2 cellular contexts compared by ENCODE assay signal in genomic region chr7:82173400-82174021, GRCh38.
TF ChIP-seq lines count a peak whose summit lies in the region.

No MANE protein-coding gene starts in this region.

TF ChIP-seq in A549, 52 proteins besides CTCF, POLR2A, EP300 and RAD21 (continued from another document):
- TF ChIP-seq REST (IDR thresholded peaks at IDR 0.05): no peak
- no peak for TF ChIP-seq TP53 (CRISPR knock-in tag; IDR thresholded peaks at IDR 0.05)
- TF ChIP-seq HOXB13 (CRISPR knock-in tag; IDR thresholded peaks at IDR 0.05; ENCODE audit: low read depth): no peak
- TF ChIP-seq CHD2 (IDR thresholded peaks at IDR 0.05; ENCODE audit: low read length, partially characterized antibody): no peak
- TF ChIP-seq MAZ (IDR thresholded peaks at IDR 0.05; ENCODE audit: borderline replicate concordance, low read depth, low read length): no peak
- no peak for TF ChIP-seq MAX (IDR thresholded peaks at IDR 0.05)
- no peak for TF ChIP-seq JUN (IDR thresholded peaks at IDR 0.05)
- TF ChIP-seq PBX3 (IDR thresholded peaks at IDR 0.05): no peak
- TF ChIP-seq HEYL (CRISPR knock-in tag; IDR thresholded peaks at IDR 0.05): no peak

TF ChIP-seq in HCT116, 20 proteins besides CTCF, POLR2A, EP300 and RAD21 (continued from another document):
- TF ChIP-seq REST (IDR thresholded peaks at IDR 0.05; ENCODE audit: low read depth) (no peak), ZNF274 (IDR thresholded peaks at IDR 0.05; ENCODE audit: low read depth, low read length) (no peak), EZH2 (IDR thresholded peaks at IDR 0.05) (no peak), ZFX (IDR thresholded peaks at IDR 0.05) (no peak), SIN3A (IDR thresholded peaks at IDR 0.05; ENCODE audit: low read depth) (no peak), MAX (IDR thresholded peaks at IDR 0.05) (no peak), EGR1 (IDR thresholded peaks at IDR 0.05; ENCODE audit: low read depth) (no peak), CEBPB (IDR thresholded peaks at IDR 0.05; ENCODE audit: low read depth) (no peak), CBX3 (IDR thresholded peaks at IDR 0.05; ENCODE audit: low read depth) (no peak), TCF7L2 (IDR thresholded peaks at IDR 0.05; ENCODE audit: borderline replicate concordance, extremely low read depth, insufficient read depth, insufficient read length) (no peak), SRF (IDR thresholded peaks at IDR 0.05; ENCODE audit: low read depth) (no peak), ATF3 (IDR thresholded peaks at IDR 0.05) (no peak), SP1 (IDR thresholded peaks at IDR 0.05; ENCODE audit: low read depth) (no peak)
